Comparison of ENCODE assay signal across 20 cellular contexts in genomic region chr6:141890661-141891060, GRCh38.
"Had no signal": no experiment of that assay in that cellular context is flagged by ENCODE, and none has a peak within 500 bp of the region (broad histone marks: within the 10 kb centered on the region; RNA-seq: fewer than 3 reads in every experiment).

No MANE protein-coding gene starts in this region.

- ATAC-seq: K562, Panc1 had no signal

- H3K4me3 ChIP-seq: K562 had no signal

- DNase-seq: IMR-90, Kasumi-1, MM.1S, NCI-H1092 treated with DMSO at 0.1 percent for 48 hours, NCI-H1436, NCI-H187, NCI-H2029, NCI-H2081 treated with DMSO at 0.1 percent for 48 hours, NCI-H2171, NCI-H226, NCI-H446, NCI-H510A, NCI-H524 treated with DMSO at 0.1 percent for 48 hours, NCI-H69, NCI-H774, SHP77 had no signal

- H3K9ac ChIP-seq: KMS-11 had no signal

- H3K4me2 ChIP-seq: KMS-11 had no signal

- H3K27ac ChIP-seq: KMS-11, RWPE1 had no signal
